In the genomic region with DNA sequence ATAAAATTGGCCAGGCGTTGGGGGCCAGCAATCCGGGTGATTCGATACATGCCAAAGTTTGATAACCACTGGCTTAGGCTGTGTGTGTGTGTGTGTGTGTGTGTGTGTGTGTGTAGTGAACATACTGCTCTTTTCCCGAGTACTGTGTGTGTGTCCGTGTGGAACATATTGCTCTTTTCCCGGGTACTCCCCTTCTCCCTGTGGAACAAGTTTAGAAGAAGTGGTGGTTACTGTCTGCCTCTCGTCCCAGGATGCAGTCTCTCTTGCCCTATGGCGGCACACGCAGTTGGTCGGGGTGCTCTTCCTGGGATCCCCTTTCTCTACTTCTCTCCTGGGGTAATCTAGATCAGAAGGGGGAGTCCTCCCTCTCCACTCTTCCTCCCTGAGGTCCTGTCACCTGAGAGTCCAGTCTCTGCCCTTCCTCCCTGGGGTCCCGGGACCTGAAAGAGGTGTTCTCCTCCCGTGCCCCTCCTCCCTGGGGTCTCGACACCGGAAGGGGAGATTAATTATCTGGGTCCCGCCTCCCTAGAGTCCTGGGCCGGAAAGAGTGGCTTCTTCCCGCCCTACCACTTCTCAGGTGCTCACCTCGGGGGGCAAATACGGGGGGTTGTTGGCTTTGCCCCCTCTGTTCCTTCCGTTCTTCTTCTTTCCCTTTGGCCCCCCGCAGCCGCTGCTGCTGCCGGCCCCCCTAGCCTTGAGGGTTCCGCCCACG, we compare ENCODE assay signal across 1 cellular context.
TF ChIP-seq lines count a peak whose summit lies in the region.

No MANE protein-coding gene starts in this region.

TF ChIP-seq in HEK293, 187 proteins besides CTCF, POLR2A, EP300 and RAD21 (continued from another document):
- TF ChIP-seq, protein P1, sequence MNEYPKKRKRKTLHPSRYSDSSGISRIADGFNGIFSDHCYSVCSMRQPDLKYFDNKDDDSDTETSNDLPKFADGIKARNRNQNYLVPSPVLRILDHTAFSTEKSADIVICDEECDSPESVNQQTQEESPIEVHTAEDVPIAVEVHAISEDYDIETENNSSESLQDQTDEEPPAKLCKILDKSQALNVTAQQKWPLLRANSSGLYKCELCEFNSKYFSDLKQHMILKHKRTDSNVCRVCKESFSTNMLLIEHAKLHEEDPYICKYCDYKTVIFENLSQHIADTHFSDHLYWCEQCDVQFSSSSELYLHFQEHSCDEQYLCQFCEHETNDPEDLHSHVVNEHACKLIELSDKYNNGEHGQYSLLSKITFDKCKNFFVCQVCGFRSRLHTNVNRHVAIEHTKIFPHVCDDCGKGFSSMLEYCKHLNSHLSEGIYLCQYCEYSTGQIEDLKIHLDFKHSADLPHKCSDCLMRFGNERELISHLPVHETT (tag by site-specific recombination; IDR thresholded peaks at IDR 0.05), result peak; percentile 45; the same call in 1 of the 2 replicates
- no peak for TF ChIP-seq SCRT1 (tag by site-specific recombination; IDR thresholded peaks at IDR 0.05; ENCODE audit: borderline replicate concordance)
- TF ChIP-seq ZNF223 (tag by site-specific recombination; IDR thresholded peaks at IDR 0.05), result no peak
- TF ChIP-seq ZNF146 (tag by site-specific recombination; IDR thresholded peaks at IDR 0.05), result no peak; the same call in 1 of the 2 replicates
- TF ChIP-seq BCL11A (tag by site-specific recombination; IDR thresholded peaks at IDR 0.05; ENCODE audit: low read depth), result no peak
- 0 out of 2 replicates have a peak, but pooled peaks have one; percentile 42 for TF ChIP-seq WT1 (tag by site-specific recombination; IDR thresholded peaks at IDR 0.05)
- TF ChIP-seq, protein P2, sequence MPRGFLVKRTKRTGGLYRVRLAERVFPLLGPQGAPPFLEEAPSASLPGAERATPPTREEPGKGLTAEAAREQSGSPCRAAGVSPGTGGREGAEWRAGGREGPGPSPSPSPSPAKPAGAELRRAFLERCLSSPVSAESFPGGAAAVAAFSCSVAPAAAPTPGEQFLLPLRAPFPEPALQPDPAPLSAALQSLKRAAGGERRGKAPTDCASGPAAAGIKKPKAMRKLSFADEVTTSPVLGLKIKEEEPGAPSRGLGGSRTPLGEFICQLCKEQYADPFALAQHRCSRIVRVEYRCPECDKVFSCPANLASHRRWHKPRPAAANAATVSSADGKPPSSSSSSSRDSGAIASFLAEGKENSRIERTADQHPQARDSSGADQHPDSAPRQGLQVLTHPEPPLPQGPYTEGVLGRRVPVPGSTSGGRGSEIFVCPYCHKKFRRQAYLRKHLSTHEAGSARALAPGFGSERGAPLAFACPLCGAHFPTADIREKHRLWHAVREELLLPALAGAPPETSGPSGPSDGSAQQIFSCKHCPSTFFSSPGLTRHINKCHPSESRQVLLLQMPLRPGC (tag by site-specific recombination; IDR thresholded peaks at IDR 0.05), result no peak
- TF ChIP-seq ZNF677 (tag by site-specific recombination; IDR thresholded peaks at IDR 0.05), result no peak
- TF ChIP-seq ZNF501 (tag by site-specific recombination; IDR thresholded peaks at IDR 0.05), result no peak
- TF ChIP-seq RBAK (tag by site-specific recombination; IDR thresholded peaks at IDR 0.05), result no peak
- TF ChIP-seq ZNF843 (tag by site-specific recombination; IDR thresholded peaks at IDR 0.05), result no peak
